In genomic region chr14:105397350-105397931, GRCh38 we compare ENCODE assay signal across 8 cellular contexts. TPM values are rescaled to one million over a fixed set of nuclear protein-coding genes. Genes with fewer than 3 reads are reported as not detected.
DNase-seq lines count a peak whose midpoint lies in the region; TF ChIP-seq lines count a peak whose summit lies in the region.

No MANE protein-coding gene starts in this region.

- CTCF ChIA-PET in Caco-2 (lab: Charles Lee) (interaction anchor here (0.5 kb wide), 1 partner anchor 131 kb away, joined by 4 read pairs; no protein-coding TSS in a partner anchor), RWPE1 (lab: Yijun Ruan, JAX) (no interaction called here)

- intact Hi-C loops in Caco-2 (cut with micrococcal nuclease; ENCODE audit: unreplicated experiment): no loop called here

- H3K9me3 Mint-ChIP-seq in Caco-2 (ENCODE audit: unreplicated experiment): peaks cover 12% of the 10 kb centered on the region
- H3K9me3 Mint-ChIP-seq in osteocyte (ENCODE audit: unreplicated experiment): peaks cover 9% of the 10 kb centered on the region

- BruUV-seq in Caco-2 (replicated peaks; lab: Mats Ljungman, UMichigan): no TSS peak

- H3K36me3 Mint-ChIP-seq in Caco-2 (ENCODE audit: insufficient read depth, unreplicated experiment) (peaks cover 21% of the 10 kb centered on the region), osteocyte (ENCODE audit: unreplicated experiment) (peaks cover 17% of the 10 kb centered on the region)

- peaks cover 4% of the 10 kb centered on the region for H3K36me3 ChIP-seq in Caco-2 (ENCODE audit: control insufficient read depth, insufficient read depth, low read length)

- POLR2A ChIA-PET in Caco-2 (lab: Charles Lee): no interaction called here
- POLR2A ChIA-PET in RWPE1 (lab: Yijun Ruan, JAX; ENCODE audit: low non-redundant PET): no interaction called here

- peak in 1 of 2 experiments; percentile 52 for DNase-seq in Caco-2
- no peak for DNase-seq in RWPE1 (ENCODE audit: low spot score)
- no peak for DNase-seq in epithelial cell of esophagus (ENCODE audit: low read depth)
- no peak for DNase-seq in osteocyte (ENCODE audit: extremely low spot score, unreplicated experiment)
- no peak for DNase-seq in midbrain (lab: John Stamatoyannopoulos, UW)
- DNase-seq in HPDE6-E6E7 (ENCODE audit: extremely low spot score): no peak
- no peak for DNase-seq in stimulated activated CD4-positive, alpha-beta T cell treated with anti-CD3 and anti-CD28 coated beads, Interleukin-2, amount 100 ng/mL, for 48 hours
- no peak for DNase-seq in ACHN

- H3K27me3 ChIP-seq in Caco-2 (replicated peaks; ENCODE audit: control insufficient read depth, insufficient read depth, low read length): no peaks in the 10 kb centered on the region

- H3K4me3 ChIP-seq in Caco-2 (ENCODE audit: low read depth, low read length) (peak overlapping the region; percentile 85), epithelial cell of esophagus (ENCODE audit: low read length) (peak overlapping the region; percentile 66)

- TF ChIP-seq CTCF in Caco-2 (IDR thresholded peaks at IDR 0.05; ENCODE audit: insufficient read depth in 1 of 2, low read depth in 1 of 2, low read length in 1 of 2, severe bottlenecking in 1 of 2, unreplicated experiment in 1 of 2): no peak
- TF ChIP-seq CTCF in RWPE1 (conservative IDR thresholded peaks at IDR 0.05; ENCODE audit: low read depth): no peak
- no peak for TF ChIP-seq CTCF in epithelial cell of esophagus (IDR thresholded peaks at IDR 0.05; ENCODE audit: insufficient read depth, low read depth, low read length, missing control alignments)
- no peak for TF ChIP-seq CTCF in osteocyte (IDR thresholded peaks at IDR 0.05)

- H3K4me1 Mint-ChIP-seq in Caco-2 (ENCODE audit: low read depth, unreplicated experiment): no peaks in the 10 kb centered on the region
- peaks cover 9% of the 10 kb centered on the region for H3K4me1 Mint-ChIP-seq in osteocyte (ENCODE audit: unreplicated experiment)

- in situ Hi-C loops in ACHN (cut with HindIII; ENCODE audit: low pct_ligation_motif_present, low pct_unique_long_range_greater_than_20kb, low sequenced_read_pairs): no loop called here

- H3K4me3 Mint-ChIP-seq in Caco-2 (ENCODE audit: unreplicated experiment) (peak overlapping the region; percentile 91), osteocyte (ENCODE audit: unreplicated experiment) (peak overlapping the region; percentile 74)

- H3K27ac Mint-ChIP-seq in Caco-2 (ENCODE audit: unreplicated experiment) (peak overlapping the region; percentile 81), osteocyte (ENCODE audit: unreplicated experiment) (peak overlapping the region; percentile 84)

- H3K27me3 Mint-ChIP-seq in Caco-2 (ENCODE audit: insufficient read depth, unreplicated experiment): no peaks in the 10 kb centered on the region
- H3K27me3 Mint-ChIP-seq in osteocyte (ENCODE audit: unreplicated experiment): no peaks in the 10 kb centered on the region

- no peaks in the 10 kb centered on the region for H3K9me3 ChIP-seq in Caco-2

- peaks cover 6% of the 10 kb centered on the region; the same call in 1 of the 2 replicates for H3K4me1 ChIP-seq in Caco-2

- peak overlapping the region; percentile 85 for H3K27ac ChIP-seq in RWPE1

RNA-seq across cellular contexts. Expression of gene TEX22, which starts 0.9 kb away (rescaled TPM):
- 0.86 and 0.91 TPM in 2 replicates for total RNA-seq in Caco-2 (2022)
- 3.1 and 4.9 TPM in 2 replicates for total RNA-seq in osteocyte

RNA-seq across cellular contexts. Expression of gene MTA1, which starts 22.2 kb away (rescaled TPM):
- total RNA-seq in Caco-2 (2022): 158 and 167 TPM in 2 replicates
- total RNA-seq in osteocyte: 122 and 132 TPM in 2 replicates
